Comparison of ENCODE assay signal across 10 cellular contexts in the genomic region with DNA sequence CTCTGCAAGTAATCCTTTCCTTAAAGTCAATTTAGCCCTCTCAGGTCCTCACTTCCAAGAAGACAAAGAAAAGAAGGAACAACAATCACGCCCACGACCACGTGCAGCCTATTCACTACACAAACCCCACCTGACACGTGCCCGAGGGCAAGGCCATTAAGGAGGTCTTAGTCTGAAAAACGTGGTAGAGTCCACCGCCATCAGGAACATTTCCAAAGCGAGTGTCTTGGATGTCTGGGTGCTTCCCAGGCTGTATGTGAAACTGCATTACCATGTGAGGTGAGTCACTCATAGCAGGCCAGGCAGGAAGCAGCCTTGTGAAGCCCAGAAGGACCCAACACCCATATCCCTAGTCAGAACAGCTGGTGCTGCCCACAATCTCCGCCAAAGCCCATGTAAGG. TPM values are rescaled to one million over a fixed set of nuclear protein-coding genes. Genes with fewer than 3 reads are reported as not detected.
A peak's percentile ranks its signal among the peaks of the same experiment; 100 is the strongest.
DNase-seq lines count a peak whose midpoint lies in the region; ATAC-seq, FAIRE-seq and TF ChIP-seq lines count a peak whose summit lies in the region.
"Had no signal": no experiment of that assay in that cellular context is flagged by ENCODE, and none has a peak within 500 bp of the region (broad histone marks: within the 10 kb centered on the region; RNA-seq: fewer than 3 reads in every experiment).

No MANE protein-coding gene starts in this region.

- H2BK20ac ChIP-seq in H9 (ENCODE audit: low read depth, low read length, poor library complexity, severe bottlenecking): no peak overlapping the region

- no peak overlapping the region for H2AK5ac ChIP-seq in H9 (ENCODE audit: insufficient read length, low read length)

- H3K27me3 ChIP-seq in H9 (ENCODE audit: insufficient read depth, low read length): no peaks in the 10 kb centered on the region; the same call in 1 of the 2 replicates
- peaks cover 2% of the 10 kb centered on the region for H3K27me3 ChIP-seq in kidney epithelial cell (ENCODE audit: control insufficient read depth, insufficient read depth, low read length)
- H3K27me3 ChIP-seq in thyroid gland: no peaks in the 10 kb centered on the region

- H3K4me1 Mint-ChIP-seq in H9: no peaks in the 10 kb centered on the region; a peak in 1 of 4 replicates

- H3K56ac ChIP-seq in H9 (ENCODE audit: insufficient read length, low read depth, low read length): no peak overlapping the region

- H3K9me3 Mint-ChIP-seq in H9: no peaks in the 10 kb centered on the region

- H3K36me3 ChIP-seq in kidney epithelial cell (ENCODE audit: control insufficient read depth, insufficient read depth, low read length): no peaks in the 10 kb centered on the region
- H3K36me3 ChIP-seq in thyroid gland: no peaks in the 10 kb centered on the region
- H3K36me3 ChIP-seq: tibial nerve had no signal

- no peak for TF ChIP-seq POLR2A in thyroid gland (IDR thresholded peaks at IDR 0.05)
- no peak for TF ChIP-seq POLR2A in GM12891 (IDR thresholded peaks at IDR 0.05; ENCODE audit: low read depth, low read length)

- peak overlapping the region in 1 of 3 experiments; percentile 88; a peak in 2 of 7 replicates for H3K27ac Mint-ChIP-seq in H9

- H4K8ac ChIP-seq in H9 (replicated peaks; ENCODE audit: insufficient read length, low read depth, low read length): no peak overlapping the region

- no CpG with 5 or more reads among the region's 9 CpGs for WGBS in H9 (ENCODE audit: extremely low coverage, insufficient read length, low lambda C conversion rate)
- WGBS in thyroid gland, 2 donors: 78 to 80% methylated on average over 9 of the region's 9 CpGs

- no peak overlapping the region for H3K4me2 ChIP-seq in H9 (ENCODE audit: insufficient read depth, insufficient read length, low read length)

- H3K36me3 Mint-ChIP-seq in H9 (ENCODE audit: insufficient read depth in 1 of 3, low read depth in 3 of 3): no peaks in the 10 kb centered on the region

- no peak overlapping the region for H3K23ac ChIP-seq in H9 (ENCODE audit: insufficient read length, low read depth, low read length)

- H3K4me3 Mint-ChIP-seq in H9: no peak overlapping the region

- in situ Hi-C loops in ACHN (cut with HindIII; ENCODE audit: low pct_ligation_motif_present, low pct_unique_long_range_greater_than_20kb, low sequenced_read_pairs): no loop called here

- no peak overlapping the region for H2BK15ac ChIP-seq in H9 (ENCODE audit: low read depth, low read length)

- H4K20me1 ChIP-seq in H9 (ENCODE audit: control insufficient read depth, insufficient read depth, insufficient read length): no peaks in the 10 kb centered on the region

- H2BK5ac ChIP-seq in H9 (ENCODE audit: insufficient read length, low read length): no peak overlapping the region

- H3K4ac ChIP-seq in H9 (ENCODE audit: low read depth, low read length): no peak overlapping the region

- no peak overlapping the region for H2BK120ac ChIP-seq in H9 (ENCODE audit: low read depth, low read length, poor library complexity, severe bottlenecking)

- H3K23me2 ChIP-seq in H9 (ENCODE audit: insufficient read length, low read depth, low read length, poor library complexity, severe bottlenecking): no peaks in the 10 kb centered on the region

- no peak overlapping the region for H3K27ac ChIP-seq in H9 (ENCODE audit: insufficient read length, low read depth, low read length)
- H3K27ac ChIP-seq in thyroid gland: no peak overlapping the region
- H3K27ac ChIP-seq: tibial nerve had no signal

- no peak overlapping the region for H3K4me3 ChIP-seq in kidney epithelial cell (ENCODE audit: low read depth, low read length)
- no peak overlapping the region for H3K4me3 ChIP-seq in thyroid gland (replicated peaks in 1 of 3)
- H3K4me3 ChIP-seq: tibial nerve had no signal

- H3K4me1 ChIP-seq in H9 (ENCODE audit: insufficient read depth, low read length) (no peaks in the 10 kb centered on the region), thyroid gland (no peaks in the 10 kb centered on the region)
- H3K4me1 ChIP-seq: tibial nerve had no signal

- no peaks in the 10 kb centered on the region for H3K9me3 ChIP-seq in H9 (ENCODE audit: control insufficient read depth, low read depth, low read length)
- no peaks in the 10 kb centered on the region for H3K9me3 ChIP-seq in thyroid gland
- H3K9me3 ChIP-seq: tibial nerve had no signal

- H3K18ac ChIP-seq in H9 (ENCODE audit: insufficient read length, low read depth, low read length): no peak overlapping the region

- no peak overlapping the region for H3K9ac ChIP-seq in H9 (ENCODE audit: extremely low read depth, insufficient read length, low read length)

- H2AFZ ChIP-seq in H9 (ENCODE audit: low read length): no peak overlapping the region

- H2BK12ac ChIP-seq in H9 (ENCODE audit: insufficient read length, low read depth, low read length): no peak overlapping the region

- TF ChIP-seq CTCF in H9 (conservative IDR thresholded peaks at IDR 0.05) (no peak), kidney epithelial cell (IDR thresholded peaks at IDR 0.05; ENCODE audit: insufficient read depth, low read length, poor library complexity, severe bottlenecking) (no peak), thyroid gland (IDR thresholded peaks at IDR 0.05) (no peak)

- H3K79me2 ChIP-seq in H9 (ENCODE audit: insufficient read depth, low read length): no peaks in the 10 kb centered on the region

- no peak for ATAC-seq in left colon

- no peak overlapping the region for H3T11ph ChIP-seq in H9 (ENCODE audit: low read length)

- H3K79me1 ChIP-seq in H9 (ENCODE audit: insufficient read depth, low read depth, low read length, poor library complexity, severe bottlenecking): no peaks in the 10 kb centered on the region

- intact Hi-C loops in thyroid gland (cut with DNase I) (no loop called here), left colon (cut with DNase I, micrococcal nuclease) (no loop called here)

- no peak overlapping the region for H3K14ac ChIP-seq in H9 (ENCODE audit: insufficient read depth, low read length)

- no peak overlapping the region for H4K91ac ChIP-seq in H9 (ENCODE audit: insufficient read length, low read depth, low read length)

- H3K27me3 Mint-ChIP-seq in H9 (ENCODE audit: low read depth): peaks cover 17% of the 10 kb centered on the region

- H4K5ac ChIP-seq in H9 (ENCODE audit: insufficient read length, low read depth, low read length): no peak overlapping the region

- no peak for FAIRE-seq in GM12891 (lab: Jason Lieb, UNC)
- FAIRE-seq: D721Med had no signal

- DNase-seq in ACHN (peak; percentile 51), H9 (peak; percentile 28), amniotic epithelial cell (ENCODE audit: low read depth) (peak; percentile 89), kidney epithelial cell (ENCODE audit: low read depth) (peak; percentile 66), thyroid gland (no peak), left colon (no peak), GM12891 (ENCODE audit: insufficient read length, low spot score) (no peak), germinal center (ENCODE audit: low spot score) (no peak)

TF ChIP-seq in GM12891, 5 proteins besides CTCF, POLR2A, EP300 and RAD21:
- no peak for TF ChIP-seq SPI1 (IDR thresholded peaks at IDR 0.05; ENCODE audit: low read depth, low read length)
- no peak for TF ChIP-seq POLR2AphosphoS5 (IDR thresholded peaks at IDR 0.05; ENCODE audit: low read depth, low read length)
- TF ChIP-seq POU2F2 (IDR thresholded peaks at IDR 0.05; ENCODE audit: low read depth, low read length): no peak
- TF ChIP-seq TAF1 (IDR thresholded peaks at IDR 0.05; ENCODE audit: low read depth, low read length): no peak
- TF ChIP-seq PAX5 (IDR thresholded peaks at IDR 0.05; ENCODE audit: insufficient read depth, low read length, severe bottlenecking): no peak
TF ChIP-seq in GM12891: peak in this region for 0.

RNA-seq across cellular contexts. Expression of a gene that starts 3.2 kb away (rescaled TPM):
- total RNA-seq in H9 (2021) (not detected in 2 replicates), kidney epithelial cell (not detected in 2 replicates), thyroid gland (not detected), left colon (not detected)
- polyA plus RNA-seq in GM12891 (2012; ENCODE audit: low read depth, missing spikeins): not detected

RNA-seq across cellular contexts. Expression of a gene that starts 11.5 kb away (rescaled TPM):
- total RNA-seq in H9 (2021) (not detected in 2 replicates), kidney epithelial cell (not detected in 2 replicates), thyroid gland (under 1 TPM in 1 of 4 donors, not detected in 3; 0.40 TPM), left colon (not detected)
- not detected for polyA plus RNA-seq in GM12891 (2012; ENCODE audit: low read depth, missing spikeins)

RNA-seq across cellular contexts. Expression of a gene that starts 23.4 kb away (rescaled TPM):
- total RNA-seq in H9 (2021) (not detected in 2 replicates), kidney epithelial cell (not detected in 2 replicates), thyroid gland (under 1 TPM in 1 of 4 donors, not detected in 3; 0.29 TPM), left colon (not detected)
- polyA plus RNA-seq in GM12891 (2012; ENCODE audit: low read depth, missing spikeins): not detected
- total RNA-seq: tibial nerve had no signal

RNA-seq across cellular contexts. Expression of a gene that starts 41.4 kb away (rescaled TPM):
- total RNA-seq in H9 (2021): not detected in 2 replicates
- total RNA-seq in kidney epithelial cell: not detected in 2 replicates
- total RNA-seq in thyroid gland: not detected
- not detected for total RNA-seq in left colon
- polyA plus RNA-seq in GM12891 (2012; ENCODE audit: low read depth, missing spikeins): not detected
- total RNA-seq: tibial nerve had no signal

Comparison
In these comparisons a context has a peak if more than half of its experiments do, and no peak if none do; other contexts are left out.
1. DNase-seq: peak in ACHN (single experiment), H9 (single experiment), amniotic epithelial cell (single experiment) and kidney epithelial cell (single experiment); none in thyroid gland (0 of 2), left colon (0 of 2), GM12891 (single experiment) and germinal center (single experiment).